Comparison of ENCODE assay signal across 8 cellular contexts in genomic region chr17:3636908-3637373, GRCh38. TPM values are rescaled to one million over a fixed set of nuclear protein-coding genes. Genes with fewer than 3 reads are reported as not detected.
DNase-seq lines count a peak whose midpoint lies in the region; ATAC-seq and TF ChIP-seq lines count a peak whose summit lies in the region.

No MANE protein-coding gene starts in this region.

- peak overlapping the region; percentile 4 for H4K91ac ChIP-seq in trophoblast cell (ENCODE audit: low read depth, low read length)

- intact Hi-C loops in esophagus squamous epithelium (cut with DNase I), result loop anchor here (10.0 kb wide), 1 partner anchor 592 kb away; no protein-coding TSS in a partner anchor

- no peak for ATAC-seq in GM21529 (IDR thresholded peaks at IDR 0.05; ENCODE audit: unreplicated experiment)
- no peak for ATAC-seq in GM18517 (IDR thresholded peaks at IDR 0.05; ENCODE audit: unreplicated experiment)

- 5 to 15% methylated on average over 3 to 12 of the region's 31 CpGs for WGBS in esophagus squamous epithelium, 2 donors
- WGBS in trophoblast cell (ENCODE audit: extremely low coverage, insufficient coverage, insufficient read length), result no CpG with 5 or more reads among the region's 31 CpGs

- peaks cover 4 to 26% of the 10 kb centered on the region in 2 experiments; a peak in 2 of 3 replicates for H3K36me3 ChIP-seq in HEK293 (ENCODE audit: control insufficient read depth in 2 of 2, insufficient read depth in 1 of 2, low read length in 2 of 2)
- no peaks in the 10 kb centered on the region for H3K36me3 ChIP-seq in SK-N-MC (ENCODE audit: insufficient read depth, low read length)
- H3K36me3 ChIP-seq in esophagus squamous epithelium, result peaks cover 0 to 41% (median 0%) of the 10 kb centered on the region in 3 donors
- peaks cover 10 to 14% of the 10 kb centered on the region in 2 experiments for H3K36me3 ChIP-seq in trophoblast cell (ENCODE audit: control insufficient read depth in 1 of 2, insufficient read depth in 2 of 2, low read length in 2 of 2)

- no peak for TF ChIP-seq POLR2A in esophagus squamous epithelium (IDR thresholded peaks at IDR 0.05)

- H3K4me1 ChIP-seq in HEK293 (ENCODE audit: control insufficient read depth, insufficient read depth, low read length), result peaks cover 2% of the 10 kb centered on the region
- H3K4me1 ChIP-seq in esophagus squamous epithelium, result peaks cover 13 to 33% (median 17%) of the 10 kb centered on the region in 3 donors
- peaks cover 2 to 4% of the 10 kb centered on the region in 2 experiments for H3K4me1 ChIP-seq in trophoblast cell (ENCODE audit: control insufficient read depth in 1 of 2, insufficient read depth in 2 of 2, low read length in 2 of 2)

- TF ChIP-seq CTCF in HEK293 (tag by site-specific recombination; IDR thresholded peaks at IDR 0.05), result no peak
- TF ChIP-seq CTCF in esophagus squamous epithelium (IDR thresholded peaks at IDR 0.05), result no peak

- H3K79me2 ChIP-seq in trophoblast cell (ENCODE audit: control insufficient read depth, insufficient read depth, low read length, poor library complexity), result peaks cover 10% of the 10 kb centered on the region

- POLR2A ChIA-PET in HEK293 (lab: Yijun Ruan, JAX), result interaction anchor here (0.8 to 3.8 kb wide), 18 partner anchors 9 to 870 kb away, joined by 3 to 75 read pairs (median 4); partner anchors contain the start of genes EMC6, HASPIN, NCBP3 and TAX1BP3

- peaks cover 5% of the 10 kb centered on the region for H3K79me1 ChIP-seq in trophoblast cell (ENCODE audit: low read length)

- CTCF ChIA-PET in HEK293 (lab: Yijun Ruan, JAX), result interaction anchor here (0.7 to 1.4 kb wide), 3 partner anchors 10 to 788 kb away, joined by 3 to 5 read pairs (median 4); no protein-coding TSS in a partner anchor

- H3K27me3 ChIP-seq in esophagus squamous epithelium, result no peaks in the 10 kb centered on the region
- no peaks in the 10 kb centered on the region for H3K27me3 ChIP-seq in trophoblast cell (ENCODE audit: insufficient read depth, low read length)

- no peak overlapping the region for H2BK5ac ChIP-seq in trophoblast cell (ENCODE audit: low read depth, low read length, poor library complexity)

- H2BK120ac ChIP-seq in trophoblast cell (ENCODE audit: insufficient read depth, low read length, poor library complexity), result no peak overlapping the region

- peak overlapping the region; percentile 98 for H4K8ac ChIP-seq in trophoblast cell (ENCODE audit: low read depth, low read length)

- peak overlapping the region; percentile 82 for H3K4me2 ChIP-seq in trophoblast cell (ENCODE audit: low read length)

- H3K18ac ChIP-seq in trophoblast cell (ENCODE audit: low read length), result peak overlapping the region; percentile 10

- no peak overlapping the region for H3K4ac ChIP-seq in trophoblast cell (ENCODE audit: low read depth, low read length)

- peak; percentile 33 for DNase-seq in GM03348 (ENCODE audit: low spot score)
- DNase-seq in SK-N-MC (ENCODE audit: low read depth, low spot score), result no peak
- no peak for DNase-seq in esophagus squamous epithelium (lab: John Stamatoyannopoulos, UW)
- no peak for DNase-seq in trophoblast cell
- no peak for DNase-seq in NCI-H187 treated with DMSO at 0.1 percent for 48 hours (lab: John Stamatoyannopoulos, UW)

- H3K27ac ChIP-seq in HEK293 (ENCODE audit: extremely low read depth, low read depth, low read length) (peak overlapping the region; percentile 83; the same call in 1 of the 2 replicates), SK-N-MC (no peak overlapping the region), esophagus squamous epithelium (peak overlapping the region; percentile 93 to 99 (median 97)), trophoblast cell (ENCODE audit: low read depth, low read length) (peak overlapping the region; percentile 96)

- no peaks in the 10 kb centered on the region for H3K9me3 ChIP-seq in HEK293 (ENCODE audit: control insufficient read depth, insufficient read depth, low read depth, low read length)
- no peaks in the 10 kb centered on the region for H3K9me3 ChIP-seq in SK-N-MC (ENCODE audit: low read depth, low read length)
- H3K9me3 ChIP-seq in esophagus squamous epithelium, result no peaks in the 10 kb centered on the region
- H3K9me3 ChIP-seq in trophoblast cell (ENCODE audit: insufficient read depth, low read depth, low read length), result no peaks in the 10 kb centered on the region

- no peak overlapping the region for H2BK12ac ChIP-seq in trophoblast cell (ENCODE audit: low read length)

- no peak overlapping the region for H3K23ac ChIP-seq in trophoblast cell (ENCODE audit: low read length)

- H2AFZ ChIP-seq in trophoblast cell (ENCODE audit: insufficient read depth, low read length, poor library complexity), result peak overlapping the region; percentile 95

- peak overlapping the region; percentile 10 for H4K12ac ChIP-seq in trophoblast cell (ENCODE audit: low read depth, low read length)

- H3K4me3 ChIP-seq in HEK293 (ENCODE audit: low read depth, low read length), result peak overlapping the region; percentile 96
- H3K4me3 ChIP-seq in SK-N-MC, result peak overlapping the region; percentile 97
- H3K4me3 ChIP-seq in esophagus squamous epithelium, result peak overlapping the region; percentile 68 to 100 (median 82)
- H3K4me3 ChIP-seq in trophoblast cell (ENCODE audit: low read depth, low read length), result peak overlapping the region; percentile 89

- peak overlapping the region; percentile 5 for H3K14ac ChIP-seq in trophoblast cell (ENCODE audit: low read length)

- H3K9ac ChIP-seq in SK-N-MC (ENCODE audit: insufficient read length) (peak overlapping the region; percentile 90), trophoblast cell (ENCODE audit: low read length) (peak overlapping the region; percentile 75)

- H2AK5ac ChIP-seq in trophoblast cell (ENCODE audit: low read length), result no peak overlapping the region

TF ChIP-seq in HEK293, 187 proteins besides CTCF, POLR2A, EP300 and RAD21 (continues in another document):
- TF ChIP-seq, protein P1, sequence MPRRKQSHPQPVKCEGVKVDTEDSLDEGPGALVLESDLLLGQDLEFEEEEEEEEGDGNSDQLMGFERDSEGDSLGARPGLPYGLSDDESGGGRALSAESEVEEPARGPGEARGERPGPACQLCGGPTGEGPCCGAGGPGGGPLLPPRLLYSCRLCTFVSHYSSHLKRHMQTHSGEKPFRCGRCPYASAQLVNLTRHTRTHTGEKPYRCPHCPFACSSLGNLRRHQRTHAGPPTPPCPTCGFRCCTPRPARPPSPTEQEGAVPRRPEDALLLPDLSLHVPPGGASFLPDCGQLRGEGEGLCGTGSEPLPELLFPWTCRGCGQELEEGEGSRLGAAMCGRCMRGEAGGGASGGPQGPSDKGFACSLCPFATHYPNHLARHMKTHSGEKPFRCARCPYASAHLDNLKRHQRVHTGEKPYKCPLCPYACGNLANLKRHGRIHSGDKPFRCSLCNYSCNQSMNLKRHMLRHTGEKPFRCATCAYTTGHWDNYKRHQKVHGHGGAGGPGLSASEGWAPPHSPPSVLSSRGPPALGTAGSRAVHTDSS (tag by site-specific recombination; IDR thresholded peaks at IDR 0.05), result no peak
- TF ChIP-seq ZFHX2 (tag by site-specific recombination; conservative IDR thresholded peaks at IDR 0.05) (no peak), PATZ1 (tag by site-specific recombination; IDR thresholded peaks at IDR 0.05) (0 out of 2 replicates have a peak, but pooled peaks have one; percentile 23), ZNF335 (tag by site-specific recombination; conservative IDR thresholded peaks at IDR 0.05) (peak; percentile 76), ZNF280D (tag by site-specific recombination; IDR thresholded peaks at IDR 0.05) (no peak)

RNA-seq across cellular contexts. Expression of gene CTNS, which starts 0.4 kb away (rescaled TPM):
- total RNA-seq in esophagus squamous epithelium, result 10 to 100 TPM in 2 of 4 donors, 1 to 10 TPM in 2; 5.9 to 14.3 (median 9.8) TPM
- polyA plus RNA-seq in trophoblast cell (2013), result 13.4 and 14.2 TPM in 2 replicates

RNA-seq across cellular contexts. Expression of gene SHPK, which starts 0.9 kb away (rescaled TPM):
- 10 to 100 TPM; 10.8 to 16.8 (median 14.3) TPM for total RNA-seq in esophagus squamous epithelium
- polyA plus RNA-seq in trophoblast cell (2013), result 6.7 and 6.9 TPM in 2 replicates

RNA-seq across cellular contexts. Expression of gene TRPV1, which starts 27.7 kb away (rescaled TPM):
- 1 to 10 TPM; 1.4 to 3.4 (median 1.8) TPM for total RNA-seq in esophagus squamous epithelium
- 0.89 and 1.2 TPM in 2 replicates for polyA plus RNA-seq in trophoblast cell (2013)

RNA-seq across cellular contexts. Expression of gene TAX1BP3, which starts 31.4 kb away (rescaled TPM):
- total RNA-seq in esophagus squamous epithelium, result 100 to 1,000 TPM; 185 to 371 (median 293) TPM
- polyA plus RNA-seq in trophoblast cell (2013), result 98.6 and 103 TPM in 2 replicates

RNA-seq across cellular contexts. Expression of gene EMC6, which starts 31.7 kb away (rescaled TPM):
- total RNA-seq in esophagus squamous epithelium, result 10 to 100 TPM; 14.5 to 26.3 (median 19.0) TPM
- 115 and 116 TPM in 2 replicates for polyA plus RNA-seq in trophoblast cell (2013)
